Comparison of ENCODE assay signal across 33 cellular contexts in genomic region chr16:906296-906695, GRCh38.
"Had no signal": no experiment of that assay in that cellular context is flagged by ENCODE, and none has a peak within 500 bp of the region (broad histone marks: within the 10 kb centered on the region; RNA-seq: fewer than 3 reads in every experiment).

No MANE protein-coding gene starts in this region.

- H3K36me3 ChIP-seq: adrenal gland, breast epithelium, cardiac muscle cell had no signal

- ATAC-seq: activated CD4-positive, alpha-beta T cell treated with anti-CD3 and anti-CD28 coated beads for 36 hours; activated CD8-positive, alpha-beta memory T cell treated with anti-CD3 and anti-CD28 coated beads, Interleukin-2, amount 10 ng/mL, durations not matched to agents 7 days and 5 days; activated CD8-positive, alpha-beta T cell treated with anti-CD3 and anti-CD28 coated beads, Interleukin-2, amount 10 ng/mL, durations not matched to agents 7 days and 5 days; activated naive CD8-positive, alpha-beta T cell treated with anti-CD3 and anti-CD28 coated beads, Interleukin-2, amount 50 U/mL, for 24 hours; gastroesophageal sphincter had no signal

- H3K4me1 Mint-ChIP-seq: activated CD4-positive, alpha-beta T cell treated with anti-CD3 and anti-CD28 coated beads for 36 hours; activated CD4-positive, alpha-beta T cell treated with anti-CD3 and anti-CD28 coated beads, Interleukin-2, amount 10 ng/mL, durations not matched to agents 24 days and 14 days; activated CD8-positive, alpha-beta memory T cell treated with anti-CD3 and anti-CD28 coated beads, Interleukin-2, amount 10 ng/mL, durations not matched to agents 7 days and 5 days; activated naive CD4-positive, alpha-beta T cell treated with anti-CD3 and anti-CD28 coated beads, Interleukin-2, amount 50 U/mL, for 24 hours; activated naive CD8-positive, alpha-beta T cell treated with anti-CD3 and anti-CD28 coated beads for 36 hours; activated naive CD8-positive, alpha-beta T cell treated with anti-CD3 and anti-CD28 coated beads, Interleukin-2, amount 50 U/mL, for 24 hours; brain; central memory CD8-positive, alpha-beta T cell; endodermal cell had no signal

- H3K27me3 ChIP-seq: adrenal gland, ascending aorta, breast epithelium, cardiac muscle cell, dorsolateral prefrontal cortex, esophagus squamous epithelium, gastroesophageal sphincter had no signal

- H3K4me1 ChIP-seq: adrenal gland, ascending aorta, breast epithelium, esophagus squamous epithelium, gastroesophageal sphincter had no signal

- H3K36me3 Mint-ChIP-seq: activated naive CD4-positive, alpha-beta T cell treated with anti-CD3 and anti-CD28 coated beads, Interleukin-2, amount 50 U/mL, for 24 hours had no signal

- H3K4me3 ChIP-seq: adrenal gland, ascending aorta, breast epithelium, cardiac muscle cell, coronary artery, dorsolateral prefrontal cortex, esophagus squamous epithelium, gastroesophageal sphincter had no signal

- H3K9me3 Mint-ChIP-seq: activated CD4-positive, alpha-beta memory T cell treated with anti-CD3 and anti-CD28 coated beads for 36 hours; activated CD4-positive, alpha-beta T cell treated with anti-CD3 and anti-CD28 coated beads, Interleukin-2, amount 10 ng/mL, durations not matched to agents 24 days and 14 days; activated naive CD4-positive, alpha-beta T cell treated with anti-CD3 and anti-CD28 coated beads for 36 hours; activated naive CD4-positive, alpha-beta T cell treated with anti-CD3 and anti-CD28 coated beads, Interleukin-2, amount 50 U/mL, for 24 hours; central memory CD8-positive, alpha-beta T cell had no signal

- DNase-seq: activated CD4-positive, alpha-beta memory T cell treated with anti-CD3 and anti-CD28 coated beads for 36 hours; activated CD4-positive, alpha-beta T cell treated with anti-CD3 and anti-CD28 coated beads for 36 hours; activated CD4-positive, alpha-beta T cell treated with anti-CD3 and anti-CD28 coated beads, Interleukin-2, amount 10 ng/mL, durations not matched to agents 24 days and 14 days; activated CD4-positive, CD25-positive, alpha-beta regulatory T cell; activated CD4-positive, CD25-positive, alpha-beta regulatory T cell treated with anti-CD3 and anti-CD28 coated beads, Interleukin-2, amount 50 U/mL, for 72 hours; activated CD8-positive, alpha-beta memory T cell treated with anti-CD3 and anti-CD28 coated beads, Interleukin-2, amount 10 ng/mL, durations not matched to agents 7 days and 5 days; activated CD8-positive, alpha-beta memory T cell treated with anti-CD3 and anti-CD28 coated beads, Interleukin-2, amount 50 U/mL, for 4 hours; activated CD8-positive, alpha-beta T cell treated with anti-CD3 and anti-CD28 coated beads, Interleukin-2, amount 10 ng/mL, durations not matched to agents 7 days and 5 days; activated effector memory CD4-positive, alpha-beta T cell treated with anti-CD3 and anti-CD28 coated beads, Interleukin-2, amount 50 U/mL, for 16 hours; activated naive CD4-positive, alpha-beta T cell treated with anti-CD3 and anti-CD28 coated beads for 36 hours; activated naive CD8-positive, alpha-beta T cell treated with anti-CD3 and anti-CD28 coated beads for 36 hours; activated naive CD8-positive, alpha-beta T cell treated with anti-CD3 and anti-CD28 coated beads, Interleukin-2, amount 50 U/mL, for 24 hours; activated T-cell treated with anti-CD3 and anti-CD28 coated beads, Interleukin-2, amount 50 U/mL, for 1 hour; activated T-cell treated with anti-CD3 and anti-CD28 coated beads, Interleukin-2, amount 50 U/mL, for 48 hours; adrenal gland; amygdala; effector memory CD4-positive, alpha-beta T cell; endodermal cell; esophagus squamous epithelium; foreskin melanocyte; T-helper 2 cell had no signal

- H3K9me3 ChIP-seq: adrenal gland, ascending aorta had no signal

- H3K27ac Mint-ChIP-seq: activated CD4-positive, alpha-beta memory T cell treated with anti-CD3 and anti-CD28 coated beads for 36 hours; activated CD4-positive, alpha-beta T cell treated with anti-CD3 and anti-CD28 coated beads for 36 hours; activated CD4-positive, alpha-beta T cell treated with anti-CD3 and anti-CD28 coated beads, Interleukin-2, amount 10 ng/mL, durations not matched to agents 24 days and 14 days; activated CD8-positive, alpha-beta memory T cell treated with anti-CD3 and anti-CD28 coated beads, Interleukin-2, amount 10 ng/mL, durations not matched to agents 7 days and 5 days; activated CD8-positive, alpha-beta T cell treated with anti-CD3 and anti-CD28 coated beads, Interleukin-2, amount 10 ng/mL, durations not matched to agents 7 days and 5 days; activated naive CD4-positive, alpha-beta T cell treated with anti-CD3 and anti-CD28 coated beads for 36 hours; activated naive CD4-positive, alpha-beta T cell treated with anti-CD3 and anti-CD28 coated beads, Interleukin-2, amount 50 U/mL, for 24 hours; activated naive CD8-positive, alpha-beta T cell treated with anti-CD3 and anti-CD28 coated beads for 36 hours; activated naive CD8-positive, alpha-beta T cell treated with anti-CD3 and anti-CD28 coated beads, Interleukin-2, amount 50 U/mL, for 24 hours; activated T-helper 1 cell treated with anti-CD3 and anti-CD28 coated beads, Interleukin-12 subunit alpha, Interleukin-12 subunit beta, Interleukin-2, Interleukin-4 antibody, amounts not matched to agents 30 ng/mL and 10 ng/mL and 1 ng/mL, durations not matched to agents 14 hours and 24 hours and 36 hours; activated T-helper 2 cell treated with anti-CD3 and anti-CD28 coated beads, Interferon-gamma antibody, Interleukin-2, Interleukin-4, amounts not matched to agents 10 μg/mL and 5 μg/mL and 100 μg/mL, durations not matched to agents 14 hours and 24 hours and 36 hours; brain; dendritic cell treated with granulocyte-macrophage colony-stimulating factor and Interleukin-4, amounts not matched to agents 40 ng/mL and 50 ng/mL, for 4 days; endodermal cell had no signal

- H3K27ac ChIP-seq: adrenal gland, ascending aorta, breast epithelium, cardiac muscle cell, coronary artery, esophagus squamous epithelium, gastroesophageal sphincter had no signal

- H3K4me3 Mint-ChIP-seq: activated CD4-positive, alpha-beta memory T cell treated with anti-CD3 and anti-CD28 coated beads for 36 hours; activated CD4-positive, alpha-beta T cell treated with anti-CD3 and anti-CD28 coated beads for 36 hours; activated CD4-positive, alpha-beta T cell treated with anti-CD3 and anti-CD28 coated beads, Interleukin-2, amount 10 ng/mL, durations not matched to agents 24 days and 14 days; activated CD8-positive, alpha-beta memory T cell treated with anti-CD3 and anti-CD28 coated beads, Interleukin-2, amount 10 ng/mL, durations not matched to agents 7 days and 5 days; activated CD8-positive, alpha-beta T cell treated with anti-CD3 and anti-CD28 coated beads, Interleukin-2, amount 10 ng/mL, durations not matched to agents 7 days and 5 days; activated naive CD4-positive, alpha-beta T cell treated with anti-CD3 and anti-CD28 coated beads for 36 hours; activated naive CD4-positive, alpha-beta T cell treated with anti-CD3 and anti-CD28 coated beads, Interleukin-2, amount 50 U/mL, for 24 hours; activated naive CD8-positive, alpha-beta T cell treated with anti-CD3 and anti-CD28 coated beads for 36 hours; activated naive CD8-positive, alpha-beta T cell treated with anti-CD3 and anti-CD28 coated beads, Interleukin-2, amount 50 U/mL, for 24 hours; activated T-helper 1 cell treated with anti-CD3 and anti-CD28 coated beads, Interleukin-12 subunit alpha, Interleukin-12 subunit beta, Interleukin-2, Interleukin-4 antibody, amounts not matched to agents 30 ng/mL and 10 ng/mL and 1 ng/mL, durations not matched to agents 14 hours and 24 hours and 36 hours; brain; central memory CD8-positive, alpha-beta T cell; dendritic cell treated with granulocyte-macrophage colony-stimulating factor and Interleukin-4, amounts not matched to agents 40 ng/mL and 50 ng/mL, for 4 days; endodermal cell had no signal
